Comparison of ENCODE assay signal across 11 cellular contexts in genomic region chr15:83285979-83286553, GRCh38. TPM values are rescaled to one million over a fixed set of nuclear protein-coding genes. Genes with fewer than 3 reads are reported as not detected.
A peak's percentile ranks its signal among the peaks of the same experiment; 100 is the strongest.
DNase-seq lines count a peak whose midpoint lies in the region; ATAC-seq and TF ChIP-seq lines count a peak whose summit lies in the region.
"Had no signal": no experiment of that assay in that cellular context is flagged by ENCODE, and none has a peak within 500 bp of the region (broad histone marks: within the 10 kb centered on the region; RNA-seq: fewer than 3 reads in every experiment).

No MANE protein-coding gene starts in this region.

- ATAC-seq in HG02588 (IDR thresholded peaks at IDR 0.05; ENCODE audit: unreplicated experiment), result no peak

- 46% methylated on average over 9 of the region's 9 CpGs for WGBS in SK-N-SH (ENCODE audit: low lambda C conversion rate)

- H3K27me3 Mint-ChIP-seq in osteocyte (ENCODE audit: unreplicated experiment), result peaks cover 2% of the 10 kb centered on the region

- H3K9me3 Mint-ChIP-seq in osteocyte (ENCODE audit: unreplicated experiment), result no peaks in the 10 kb centered on the region
- H3K9me3 Mint-ChIP-seq: activated T-helper 2 cell treated with anti-CD3 and anti-CD28 coated beads, Interferon-gamma antibody, Interleukin-2, Interleukin-4, amounts not matched to agents 10 μg/mL and 5 μg/mL and 100 μg/mL, durations not matched to agents 14 hours and 24 hours and 36 hours; memory B cell had no signal

- H3K4me3 ChIP-seq in SK-N-SH (ENCODE audit: low read depth in 2 of 2, low read length in 1 of 2) (no peak overlapping the region), fibroblast of pulmonary artery (replicated peaks; ENCODE audit: low read depth, low read length) (no peak overlapping the region)

- intact Hi-C loops in cardiac septum (cut with DNase I), result no loop called here

- CTCF ChIA-PET in SK-N-SH (lab: Yijun Ruan, JAX), result interaction anchor here (0.6 to 1.1 kb wide), 2 partner anchors 38 to 1308 kb away, joined by 3 to 6 read pairs; no protein-coding TSS in a partner anchor

- H3K4me1 Mint-ChIP-seq in osteocyte (ENCODE audit: unreplicated experiment), result peaks cover 32% of the 10 kb centered on the region
- H3K4me1 Mint-ChIP-seq: memory B cell had no signal

- H3K4me2 ChIP-seq in SK-N-SH, result 0 out of 2 replicates have a peak overlapping the region, but pooled peaks have one; percentile 11

- no peak overlapping the region for H2AFZ ChIP-seq in SK-N-SH (ENCODE audit: low read depth)

- TF ChIP-seq CTCF in SK-N-SH (IDR thresholded peaks at IDR 0.05) (no peak), fibroblast of pulmonary artery (IDR thresholded peaks at IDR 0.05; ENCODE audit: low read length, missing control alignments) (no peak), osteocyte (IDR thresholded peaks at IDR 0.05) (no peak)

- no peaks in the 10 kb centered on the region for H3K9me3 ChIP-seq in SK-N-SH

- DNase-seq in GM04503 (ENCODE audit: low read depth) (peak; percentile 92), SK-N-SH (no peak), fibroblast of pulmonary artery (ENCODE audit: low read depth) (peak; percentile 71), osteocyte (ENCODE audit: extremely low spot score, unreplicated experiment) (no peak), erythroblast (lab: John Stamatoyannopoulos, UW) (no peak), cardiac septum (ENCODE audit: low spot score) (no peak)
- DNase-seq in activated CD4-positive, alpha-beta T cell treated with anti-CD3 and anti-CD28 coated beads, Interleukin-2, amount 50 U/mL, for 1 hour, result no peak
- DNase-seq: GF-D8 had no signal

- TF ChIP-seq POLR2A in erythroblast (IDR thresholded peaks at IDR 0.05; ENCODE audit: low read length), result no peak

- H3K27ac Mint-ChIP-seq in osteocyte (ENCODE audit: unreplicated experiment), result no peak overlapping the region
- H3K27ac Mint-ChIP-seq: activated T-helper 2 cell treated with anti-CD3 and anti-CD28 coated beads, Interferon-gamma antibody, Interleukin-2, Interleukin-4, amounts not matched to agents 10 μg/mL and 5 μg/mL and 100 μg/mL, durations not matched to agents 14 hours and 24 hours and 36 hours; memory B cell had no signal

- no peak overlapping the region for H3K9ac ChIP-seq in SK-N-SH

- no peaks in the 10 kb centered on the region for H3K36me3 ChIP-seq in SK-N-SH (replicated peaks in 1 of 2; ENCODE audit: control insufficient read depth in 1 of 2, insufficient read depth in 2 of 2, low read length in 1 of 2)

- peaks cover 54% of the 10 kb centered on the region for H3K27me3 ChIP-seq in SK-N-SH (ENCODE audit: insufficient read depth)

- peaks cover 0 to 7% of the 10 kb centered on the region in 2 experiments; a peak in 3 of 4 replicates for H3K4me1 ChIP-seq in SK-N-SH (ENCODE audit: control insufficient read depth in 1 of 2, insufficient read depth in 2 of 2, low read depth in 1 of 2, low read length in 1 of 2)

- H3K9me2 ChIP-seq in SK-N-SH, result no peaks in the 10 kb centered on the region

- POLR2A ChIA-PET in SK-N-SH (lab: Yijun Ruan, JAX), result no interaction called here

- no peak for TF ChIP-seq RAD21 in SK-N-SH (IDR thresholded peaks at IDR 0.05; ENCODE audit: low read length)

- H4K20me1 ChIP-seq in SK-N-SH (ENCODE audit: insufficient read depth), result no peaks in the 10 kb centered on the region

- peak in 1 of 2 experiments; percentile 50; a peak in 1 of 4 replicates for TF ChIP-seq EP300 in SK-N-SH (IDR thresholded peaks at IDR 0.05; ENCODE audit: borderline replicate concordance in 1 of 2, low read depth in 1 of 2, low read length in 1 of 2)

- peak overlapping the region; percentile 3 for H3K4me3 Mint-ChIP-seq in osteocyte (ENCODE audit: unreplicated experiment)
- H3K4me3 Mint-ChIP-seq: memory B cell had no signal

- H3K27ac ChIP-seq in SK-N-SH (ENCODE audit: low read depth in 2 of 2, low read length in 1 of 2), result no peak overlapping the region

- H3K36me3 Mint-ChIP-seq in osteocyte (ENCODE audit: unreplicated experiment), result no peaks in the 10 kb centered on the region
- H3K36me3 Mint-ChIP-seq: memory B cell had no signal

- peaks cover 21% of the 10 kb centered on the region for H3F3A ChIP-seq in SK-N-SH (replicated peaks; ENCODE audit: insufficient read depth)

- H3K79me2 ChIP-seq in SK-N-SH (ENCODE audit: insufficient read depth), result no peaks in the 10 kb centered on the region

TF ChIP-seq in SK-N-SH, 30 proteins besides CTCF, POLR2A, EP300 and RAD21:
- peak; percentile 62 for TF ChIP-seq NFIC (IDR thresholded peaks at IDR 0.05; ENCODE audit: borderline replicate concordance)
- no peak for TF ChIP-seq CHD2 (IDR thresholded peaks at IDR 0.05; ENCODE audit: low read length, partially characterized antibody)
- TF ChIP-seq, protein P1, sequence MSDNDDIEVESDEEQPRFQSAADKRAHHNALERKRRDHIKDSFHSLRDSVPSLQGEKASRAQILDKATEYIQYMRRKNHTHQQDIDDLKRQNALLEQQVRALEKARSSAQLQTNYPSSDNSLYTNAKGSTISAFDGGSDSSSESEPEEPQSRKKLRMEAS (IDR thresholded peaks at IDR 0.05; ENCODE audit: low read depth), result 0 out of 2 replicates have a peak, but pooled peaks have one; percentile 25
- TF ChIP-seq, protein P2, sequence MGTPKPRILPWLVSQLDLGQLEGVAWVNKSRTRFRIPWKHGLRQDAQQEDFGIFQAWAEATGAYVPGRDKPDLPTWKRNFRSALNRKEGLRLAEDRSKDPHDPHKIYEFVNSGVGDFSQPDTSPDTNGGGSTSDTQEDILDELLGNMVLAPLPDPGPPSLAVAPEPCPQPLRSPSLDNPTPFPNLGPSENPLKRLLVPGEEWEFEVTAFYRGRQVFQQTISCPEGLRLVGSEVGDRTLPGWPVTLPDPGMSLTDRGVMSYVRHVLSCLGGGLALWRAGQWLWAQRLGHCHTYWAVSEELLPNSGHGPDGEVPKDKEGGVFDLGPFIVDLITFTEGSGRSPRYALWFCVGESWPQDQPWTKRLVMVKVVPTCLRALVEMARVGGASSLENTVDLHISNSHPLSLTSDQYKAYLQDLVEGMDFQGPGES (IDR thresholded peaks at IDR 0.05; ENCODE audit: low read depth, low read length), result no peak
- TF ChIP-seq, protein P3, sequence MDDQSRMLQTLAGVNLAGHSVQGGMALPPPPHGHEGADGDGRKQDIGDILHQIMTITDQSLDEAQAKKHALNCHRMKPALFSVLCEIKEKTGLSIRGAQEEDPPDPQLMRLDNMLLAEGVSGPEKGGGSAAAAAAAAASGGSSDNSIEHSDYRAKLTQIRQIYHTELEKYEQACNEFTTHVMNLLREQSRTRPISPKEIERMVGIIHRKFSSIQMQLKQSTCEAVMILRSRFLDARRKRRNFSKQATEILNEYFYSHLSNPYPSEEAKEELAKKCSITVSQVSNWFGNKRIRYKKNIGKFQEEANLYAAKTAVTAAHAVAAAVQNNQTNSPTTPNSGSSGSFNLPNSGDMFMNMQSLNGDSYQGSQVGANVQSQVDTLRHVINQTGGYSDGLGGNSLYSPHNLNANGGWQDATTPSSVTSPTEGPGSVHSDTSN (IDR thresholded peaks at IDR 0.05), result peak; percentile 60
- TF ChIP-seq SMC3 (IDR thresholded peaks at IDR 0.05; ENCODE audit: low read depth, low read length), result no peak
- TF ChIP-seq FOSL2 (IDR thresholded peaks at IDR 0.05; ENCODE audit: borderline replicate concordance, low read depth), result peak; percentile 74; the same call in 1 of the 2 replicates
- TF ChIP-seq JUND (IDR thresholded peaks at IDR 0.05), result peak; percentile 78
- peak; percentile 25; the same call in 1 of the 2 replicates for TF ChIP-seq POLR2AphosphoS5 (IDR thresholded peaks at IDR 0.05; ENCODE audit: low read depth, low read length)
- TF ChIP-seq TCF12 (IDR thresholded peaks at IDR 0.05), result peak; percentile 64; the same call in 1 of the 2 replicates
- TF ChIP-seq RCOR1 (IDR thresholded peaks at IDR 0.05; ENCODE audit: low read length), result no peak
- TF ChIP-seq ELF1 (IDR thresholded peaks at IDR 0.05), result no peak
- peak; percentile 57; the same call in 1 of the 2 replicates for TF ChIP-seq TEAD4 (IDR thresholded peaks at IDR 0.05; ENCODE audit: borderline replicate concordance, insufficient read depth)
- TF ChIP-seq RXRA (IDR thresholded peaks at IDR 0.05; ENCODE audit: borderline replicate concordance, low read depth), result peak; percentile 68; the same call in 1 of the 2 replicates

RNA-seq across cellular contexts. Expression of gene BNC1, which starts 1.6 kb away (rescaled TPM):
- polyA plus RNA-seq in SK-N-SH (2012; rRNA removed), result not detected in 2 replicates
- polyA plus RNA-seq in SK-N-SH (2012; cell fraction: cytosol; rRNA removed), result not detected in 2 replicates
- polyA plus RNA-seq in SK-N-SH (2012; cell fraction: nucleus; rRNA removed), result not detected in 2 replicates
- 3.2 TPM in 2 replicates for total RNA-seq in osteocyte
- 0.11 TPM for total RNA-seq in cardiac septum
- total RNA-seq: activated T-helper 2 cell treated with anti-CD3 and anti-CD28 coated beads, Interferon-gamma antibody, Interleukin-2, Interleukin-4, amounts not matched to agents 10 μg/mL and 5 μg/mL and 100 μg/mL, durations not matched to agents 14 hours and 24 hours and 36 hours had no signal

Comparison
In these comparisons a context has a peak if more than half of its experiments do, and no peak if none do; other contexts are left out.
1. DNase-seq: peak in GM04503 (single experiment) and fibroblast of pulmonary artery (single experiment); none in SK-N-SH (single experiment), osteocyte (single experiment), activated CD4-positive, alpha-beta T cell treated with anti-CD3 and anti-CD28 coated beads, Interleukin-2, amount 50 U/mL, for 1 hour (single experiment), erythroblast (0 of 2) and cardiac septum (single experiment).